In the genomic region with DNA sequence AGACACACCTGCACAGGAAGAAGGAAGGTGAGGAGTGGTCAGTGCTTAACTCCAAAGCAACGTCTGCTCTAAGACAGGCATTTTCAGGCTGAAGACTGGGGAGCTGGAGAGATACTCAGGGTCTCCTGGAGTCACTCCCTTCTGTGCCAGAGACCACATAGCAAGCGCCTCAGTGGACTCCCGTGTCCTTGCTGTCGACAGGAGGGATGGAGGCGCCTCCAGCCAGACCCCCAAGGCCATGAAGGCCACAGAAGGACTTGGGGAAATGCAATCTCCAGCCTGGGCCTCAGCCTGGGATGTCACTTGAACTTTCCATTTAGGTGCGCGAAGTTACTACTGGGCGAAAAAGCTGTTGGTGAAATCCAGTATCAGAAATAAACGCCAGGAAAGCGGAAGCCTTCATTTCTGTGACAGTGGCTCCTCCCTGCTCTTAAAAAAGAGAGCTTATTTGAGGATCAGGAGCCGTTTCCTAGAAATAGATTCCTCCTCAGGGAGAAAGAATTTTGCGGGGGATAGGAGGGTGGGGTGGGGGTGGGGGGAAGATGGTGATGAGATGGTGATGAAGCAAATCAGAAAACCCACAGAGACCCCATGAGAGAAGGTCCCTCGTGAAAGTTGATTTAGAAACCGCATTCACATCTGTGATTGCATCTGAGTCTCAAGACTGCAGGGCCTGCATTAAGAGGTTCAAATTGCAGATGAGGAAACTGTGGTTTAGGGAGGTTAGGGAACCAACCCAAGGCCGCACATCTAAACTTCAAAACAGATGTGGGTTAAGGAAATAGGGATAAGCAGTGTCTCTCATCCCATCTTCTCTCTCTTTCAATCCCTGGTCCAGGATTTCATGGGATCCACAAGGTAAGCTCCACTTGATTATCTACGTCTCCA, we compare ENCODE assay signal across 20 cellular contexts.
"Had no signal": no experiment of that assay in that cellular context is flagged by ENCODE, and none has a peak within 500 bp of the region (broad histone marks: within the 10 kb centered on the region; RNA-seq: fewer than 3 reads in every experiment).

No MANE protein-coding gene starts in this region.

- H3K4me2 ChIP-seq: smooth muscle cell had no signal

- H3K36me3 ChIP-seq: heart left ventricle, right atrium auricular region, suprapubic skin had no signal

- ATAC-seq: heart left ventricle had no signal

- DNase-seq: activated CD4-positive, alpha-beta T cell treated with anti-CD3 and anti-CD28 coated beads, Interleukin-2, amount 10 ng/mL, durations not matched to agents 7 days and 5 days; activated CD4-positive, CD25-positive, alpha-beta regulatory T cell; activated CD8-positive, alpha-beta memory T cell treated with anti-CD3 and anti-CD28 coated beads for 24 hours; activated naive CD4-positive, alpha-beta T cell; activated naive CD8-positive, alpha-beta T cell treated with anti-CD3 and anti-CD28 coated beads, Interleukin-2, amount 10 ng/mL, durations not matched to agents 7 days and 5 days; central memory CD4-positive, alpha-beta T cell; effector CD8-positive, alpha-beta T cell; foreskin melanocyte; heart left ventricle; immature natural killer cell; mesendoderm; nucleus accumbens; trophoblast cell had no signal

- H3K4me3 Mint-ChIP-seq: activated CD4-positive, alpha-beta T cell treated with anti-CD3 and anti-CD28 coated beads, Interleukin-2, amount 10 ng/mL, durations not matched to agents 7 days and 5 days; activated naive CD8-positive, alpha-beta T cell treated with anti-CD3 and anti-CD28 coated beads, Interleukin-2, amount 10 ng/mL, durations not matched to agents 7 days and 5 days; activated T-helper 1 cell treated with anti-CD3 and anti-CD28 coated beads, Interleukin-12 subunit alpha, Interleukin-12 subunit beta, Interleukin-2, Interleukin-4 antibody, amounts not matched to agents 30 ng/mL and 10 ng/mL and 1 ng/mL, durations not matched to agents 14 hours and 24 hours and 36 hours; brain; immature natural killer cell; nephron; stimulated activated naive CD8-positive, alpha-beta T cell treated with anti-CD3 and anti-CD28 coated beads, Interleukin-15, Interleukin-2, amounts not matched to agents 100 ng/mL and 50 ng/mL, for 24 hours had no signal

- H3K9me3 Mint-ChIP-seq: activated CD4-positive, alpha-beta T cell treated with anti-CD3 and anti-CD28 coated beads, Interleukin-2, amount 10 ng/mL, durations not matched to agents 7 days and 5 days; activated naive CD8-positive, alpha-beta T cell treated with anti-CD3 and anti-CD28 coated beads, Interleukin-2, amount 10 ng/mL, durations not matched to agents 7 days and 5 days; activated T-helper 1 cell treated with anti-CD3 and anti-CD28 coated beads, Interleukin-12 subunit alpha, Interleukin-12 subunit beta, Interleukin-2, Interleukin-4 antibody, amounts not matched to agents 30 ng/mL and 10 ng/mL and 1 ng/mL, durations not matched to agents 14 hours and 24 hours and 36 hours; immature natural killer cell; nephron; stimulated activated naive CD8-positive, alpha-beta T cell treated with anti-CD3 and anti-CD28 coated beads, Interleukin-15, Interleukin-2, amounts not matched to agents 100 ng/mL and 50 ng/mL, for 24 hours had no signal

- H3K9me3 ChIP-seq: heart left ventricle, right atrium auricular region, suprapubic skin had no signal

- H3K27ac ChIP-seq: heart left ventricle, right atrium auricular region, suprapubic skin had no signal

- H3K4me3 ChIP-seq: heart left ventricle, right atrium auricular region, smooth muscle cell, suprapubic skin had no signal

- H3K36me3 Mint-ChIP-seq: brain, immature natural killer cell had no signal

- H3K4me1 Mint-ChIP-seq: activated CD4-positive, alpha-beta T cell treated with anti-CD3 and anti-CD28 coated beads, Interleukin-2, amount 10 ng/mL, durations not matched to agents 7 days and 5 days; activated naive CD8-positive, alpha-beta T cell treated with anti-CD3 and anti-CD28 coated beads, Interleukin-2, amount 10 ng/mL, durations not matched to agents 7 days and 5 days; immature natural killer cell had no signal

- H3K27ac Mint-ChIP-seq: activated CD4-positive, alpha-beta T cell treated with anti-CD3 and anti-CD28 coated beads, Interleukin-2, amount 10 ng/mL, durations not matched to agents 7 days and 5 days; activated naive CD8-positive, alpha-beta T cell treated with anti-CD3 and anti-CD28 coated beads, Interleukin-2, amount 10 ng/mL, durations not matched to agents 7 days and 5 days; activated T-helper 1 cell treated with anti-CD3 and anti-CD28 coated beads, Interleukin-12 subunit alpha, Interleukin-12 subunit beta, Interleukin-2, Interleukin-4 antibody, amounts not matched to agents 30 ng/mL and 10 ng/mL and 1 ng/mL, durations not matched to agents 14 hours and 24 hours and 36 hours; immature natural killer cell; nephron; stimulated activated naive CD8-positive, alpha-beta T cell treated with anti-CD3 and anti-CD28 coated beads, Interleukin-15, Interleukin-2, amounts not matched to agents 100 ng/mL and 50 ng/mL, for 24 hours had no signal

- H3K27me3 Mint-ChIP-seq: stimulated activated naive CD8-positive, alpha-beta T cell treated with anti-CD3 and anti-CD28 coated beads, Interleukin-15, Interleukin-2, amounts not matched to agents 100 ng/mL and 50 ng/mL, for 24 hours had no signal

- H3K27me3 ChIP-seq: right atrium auricular region had no signal

- H3K4me1 ChIP-seq: heart left ventricle, right atrium auricular region, suprapubic skin had no signal
